ENCODE assay signal across 11 cellular contexts in the genomic region with DNA sequence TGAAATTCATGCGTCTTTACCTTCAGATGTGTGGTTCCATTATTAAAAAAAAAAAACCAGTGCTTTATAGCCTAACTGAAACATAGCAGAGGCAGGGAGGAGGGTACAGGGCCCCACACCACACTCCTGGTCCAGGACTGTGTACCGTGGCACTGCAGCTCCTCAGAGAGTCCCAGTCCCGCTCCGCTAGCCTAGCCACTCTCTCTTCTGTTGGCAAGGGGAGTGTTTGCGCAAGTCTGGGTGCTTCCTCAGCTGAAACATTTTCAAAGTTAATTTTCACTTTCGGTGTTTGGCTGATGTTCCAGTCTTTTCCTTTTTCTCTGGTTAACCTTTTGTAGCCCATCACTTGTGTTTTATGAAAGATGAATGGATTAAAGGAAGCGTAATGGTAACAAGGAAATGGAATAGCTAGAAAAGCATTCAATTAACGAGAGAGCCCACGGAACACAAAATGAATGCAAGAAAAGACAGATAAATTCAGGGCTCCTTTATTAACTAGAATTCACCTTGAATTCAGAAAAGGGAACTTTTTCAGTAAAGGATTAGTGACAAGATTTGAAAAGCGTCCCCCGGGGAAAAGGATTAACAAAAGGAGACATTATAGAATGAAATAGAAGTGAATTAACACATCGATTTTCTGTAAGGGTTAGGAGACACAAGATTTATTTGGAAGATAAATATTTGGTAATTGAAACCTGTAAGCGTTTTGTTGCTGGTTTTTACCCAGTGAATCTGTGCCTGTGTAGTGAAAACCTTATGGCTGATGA.
"Had no signal": no experiment of that assay in that cellular context is flagged by ENCODE, and none has a peak within 500 bp of the region (broad histone marks: within the 10 kb centered on the region; RNA-seq: fewer than 3 reads in every experiment).

No MANE protein-coding gene starts in this region.

- H3K4me3 ChIP-seq: esophagus muscularis mucosa, left ventricle myocardium inferior, transverse colon had no signal

- DNase-seq: activated CD4-positive, alpha-beta memory T cell treated with anti-CD3 and anti-CD28 coated beads for 36 hours; activated naive CD8-positive, alpha-beta T cell treated with anti-CD3 and anti-CD28 coated beads, Interleukin-2, amount 10 ng/mL, durations not matched to agents 7 days and 5 days; immature natural killer cell; left ventricle myocardium inferior; retina; small intestine; T-helper 9 cell; transverse colon had no signal

- H3K27ac ChIP-seq: esophagus muscularis mucosa, left ventricle myocardium inferior, parathyroid adenoma, transverse colon had no signal

- H3K36me3 ChIP-seq: esophagus muscularis mucosa, left ventricle myocardium inferior, transverse colon had no signal

- H3K27me3 ChIP-seq: esophagus muscularis mucosa, transverse colon had no signal

- H3K9ac ChIP-seq: parathyroid adenoma had no signal

- ATAC-seq: stimulated activated effector memory CD8-positive, alpha-beta T cell treated with anti-CD3 and anti-CD28 coated beads, Interleukin-12 subunit alpha, Interleukin-12 subunit beta, amount 100 ng/mL, for 72 hours had no signal

- H3K9me3 ChIP-seq: esophagus muscularis mucosa, left ventricle myocardium inferior, transverse colon had no signal

- H3K4me1 ChIP-seq: left ventricle myocardium inferior, transverse colon had no signal
